ENCODE assay signal across 18 cellular contexts in the genomic region with DNA sequence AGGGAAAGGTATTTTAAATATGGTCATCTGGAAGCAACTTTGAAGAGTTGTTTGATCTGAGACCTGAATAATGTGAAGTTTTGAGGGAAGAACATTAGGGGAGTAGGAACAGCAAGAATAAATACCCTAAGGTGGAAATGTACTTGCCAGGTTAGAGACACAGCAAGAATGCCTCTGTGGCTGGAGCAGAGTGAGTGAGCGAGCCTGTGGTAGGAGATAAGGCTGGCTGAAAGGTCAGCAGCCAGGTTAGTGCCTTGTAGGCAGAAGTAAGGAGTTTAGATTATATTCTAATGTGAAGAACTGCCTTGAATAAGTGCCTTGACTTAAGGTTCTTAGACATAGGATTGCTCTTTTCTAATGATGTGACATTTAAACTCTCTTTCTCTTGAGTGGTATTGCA. TPM values are rescaled to one million over a fixed set of nuclear protein-coding genes. Genes with fewer than 3 reads are reported as not detected.
DNase-seq lines count a peak whose midpoint lies in the region; ATAC-seq, FAIRE-seq and TF ChIP-seq lines count a peak whose summit lies in the region.
"Had no signal": no experiment of that assay in that cellular context is flagged by ENCODE, and none has a peak within 500 bp of the region (broad histone marks: within the 10 kb centered on the region; RNA-seq: fewer than 3 reads in every experiment).

No MANE protein-coding gene starts in this region.

- H2AK9ac ChIP-seq in IMR-90 (replicated peaks; ENCODE audit: low read depth, low read length, poor library complexity): no peak overlapping the region

- no peak overlapping the region for H4K5ac ChIP-seq in IMR-90 (ENCODE audit: low read depth, low read length)

- no TSS peak for BruUV-seq in IMR-90 (replicated peaks; lab: Mats Ljungman, UMichigan)

- H2BK120ac ChIP-seq in IMR-90 (ENCODE audit: low read depth, low read length): no peak overlapping the region

- H3K4me2 ChIP-seq in IMR-90 (ENCODE audit: low read depth, low read length): no peak overlapping the region
- H3K4me2 ChIP-seq in astrocyte (ENCODE audit: low read length): no peak overlapping the region
- H3K4me2 ChIP-seq: GM23338 had no signal

- no peak overlapping the region for H2AK5ac ChIP-seq in IMR-90 (ENCODE audit: low read depth, low read length)

- DNase-seq in IMR-90: no peak
- peak; percentile 79 for DNase-seq in NCI-H226
- no peak for DNase-seq in astrocyte (ENCODE audit: low read depth)
- peak; percentile 8 for DNase-seq in small intestine
- no peak for DNase-seq in activated T-cell treated with anti-CD3 and anti-CD28 coated beads, Interleukin-2, amount 50 U/mL, for 4 hours
- no peak for DNase-seq in ovary
- DNase-seq: ACHN; BE2C; C1 segment of cervical spinal cord; CD4-positive, CD25-positive, alpha-beta regulatory T cell; CD8-positive, alpha-beta memory T cell; COR-L47; DMS 273 treated with DMSO at 0.1 percent for 48 hours; HCEC 1CT had no signal

- intact Hi-C loops in IMR-90 (cut with micrococcal nuclease): no loop called here
- intact Hi-C loops in ovary (cut with DNase I): no loop called here

- no peak overlapping the region for H2BK5ac ChIP-seq in IMR-90 (ENCODE audit: low read depth, low read length, poor library complexity, severe bottlenecking)

- no peak for TF ChIP-seq POLR2A in IMR-90 (IDR thresholded peaks at IDR 0.05; ENCODE audit: low read depth, low read length)
- no peak for TF ChIP-seq POLR2A in ovary (IDR thresholded peaks at IDR 0.05)

- no peaks in the 10 kb centered on the region for H3K27me3 Mint-ChIP-seq in astrocyte (ENCODE audit: low read depth, unreplicated experiment)
- H3K27me3 Mint-ChIP-seq in activated T-cell treated with anti-CD3 and anti-CD28 coated beads, Interleukin-2, amount 50 U/mL, for 4 hours (ENCODE audit: low read depth): peaks cover 18% of the 10 kb centered on the region
- H3K27me3 Mint-ChIP-seq: CD4-positive, CD25-positive, alpha-beta regulatory T cell had no signal

- H3K23ac ChIP-seq in IMR-90 (ENCODE audit: low read depth, low read length): 0 out of 2 replicates have a peak overlapping the region, but pooled peaks have one; percentile 16

- no peak overlapping the region for H3K27ac Mint-ChIP-seq in astrocyte (ENCODE audit: unreplicated experiment)
- H3K27ac Mint-ChIP-seq: CD4-positive, CD25-positive, alpha-beta regulatory T cell; CD8-positive, alpha-beta memory T cell; GM23338 had no signal

- H3K4me3 Mint-ChIP-seq in astrocyte (ENCODE audit: unreplicated experiment): no peak overlapping the region
- no peak overlapping the region for H3K4me3 Mint-ChIP-seq in activated T-cell treated with anti-CD3 and anti-CD28 coated beads, Interleukin-2, amount 50 U/mL, for 4 hours
- H3K4me3 Mint-ChIP-seq: CD4-positive, CD25-positive, alpha-beta regulatory T cell; CD8-positive, alpha-beta memory T cell; GM23338 had no signal

- no peak for TF ChIP-seq EP300 in ovary (IDR thresholded peaks at IDR 0.05)

- FAIRE-seq in astrocyte (lab: Jason Lieb, UNC) (peak; percentile 54), small intestine (lab: Jason Lieb, UNC) (no peak)
- FAIRE-seq: A204.1, GM12891, H54 had no signal

- H3K79me2 ChIP-seq in astrocyte (ENCODE audit: insufficient read depth, low read length): no peaks in the 10 kb centered on the region

- ATAC-seq in IMR-90 (ENCODE audit: low read depth): no peak
- no peak for ATAC-seq in activated T-cell treated with anti-CD3 and anti-CD28 coated beads, Interleukin-2, amount 50 U/mL, for 4 hours
- ATAC-seq: GM23338 had no signal

- H3K9ac ChIP-seq in IMR-90 (ENCODE audit: low read depth, low read length) (no peak overlapping the region), astrocyte (ENCODE audit: low read length) (no peak overlapping the region)

- H4K91ac ChIP-seq in IMR-90 (ENCODE audit: insufficient read depth, low read depth, low read length): no peak overlapping the region

- TF ChIP-seq CTCF in IMR-90 (conservative IDR thresholded peaks at IDR 0.05; ENCODE audit: low read depth, low read length): no peak
- TF ChIP-seq CTCF in astrocyte (IDR thresholded peaks at IDR 0.05; ENCODE audit: insufficient read depth, low read depth, low read length): no peak
- TF ChIP-seq CTCF in ovary (IDR thresholded peaks at IDR 0.05): no peak

- H3K36me3 Mint-ChIP-seq in astrocyte (ENCODE audit: low read depth, unreplicated experiment): peaks cover 16% of the 10 kb centered on the region
- peaks cover 3% of the 10 kb centered on the region for H3K36me3 Mint-ChIP-seq in activated T-cell treated with anti-CD3 and anti-CD28 coated beads, Interleukin-2, amount 50 U/mL, for 4 hours (ENCODE audit: insufficient read depth)
- H3K36me3 Mint-ChIP-seq: CD4-positive, CD25-positive, alpha-beta regulatory T cell had no signal

- H2AFZ ChIP-seq in IMR-90 (replicated peaks; ENCODE audit: low read length, poor library complexity) (no peak overlapping the region), astrocyte (ENCODE audit: low read depth, low read length) (no peak overlapping the region)
- H2AFZ ChIP-seq: GM23338 had no signal

- in situ Hi-C loops in IMR-90 (cut with MboI; ENCODE audit: low sequenced_read_pairs): no loop called here

- H4K20me1 ChIP-seq in IMR-90 (ENCODE audit: insufficient read depth, low read length) (no peaks in the 10 kb centered on the region), astrocyte (ENCODE audit: insufficient read depth, low read length) (no peaks in the 10 kb centered on the region)

- no peak overlapping the region for H3K4ac ChIP-seq in IMR-90 (ENCODE audit: low read depth, low read length)

- WGBS in IMR-90 (ENCODE audit: extremely low coverage in 2 of 2, insufficient read length in 1 of 2), 2 experiments: no CpG with 5 or more reads among the region's 1 CpG
- 48 to 84% (median 48%) methylated on average over 1 of the region's 1 CpG for WGBS in small intestine, 3 donors
- WGBS in ovary, 3 donors: 84 to 100% (median 89%) methylated on average over 1 of the region's 1 CpG

- no peak overlapping the region for H4K8ac ChIP-seq in IMR-90 (ENCODE audit: low read depth in 2 of 2, low read length in 2 of 2)

- H3K27me3 ChIP-seq in IMR-90 (ENCODE audit: control insufficient read depth, insufficient read depth, low read length) (no peaks in the 10 kb centered on the region), astrocyte (ENCODE audit: insufficient read depth, low read length) (no peaks in the 10 kb centered on the region), small intestine (ENCODE audit: control insufficient read depth in 2 of 2, insufficient read depth in 2 of 2, low read length in 2 of 2) (no peaks in the 10 kb centered on the region), ovary (no peaks in the 10 kb centered on the region)
- H3K27me3 ChIP-seq: BE2C had no signal

- H3K27ac ChIP-seq in IMR-90 (ENCODE audit: insufficient read depth, low read length): no peak overlapping the region
- H3K27ac ChIP-seq in astrocyte (ENCODE audit: low read depth, low read length): no peak overlapping the region
- H3K27ac ChIP-seq in small intestine (ENCODE audit: low read depth in 1 of 2, low read length in 1 of 2): no peak overlapping the region
- H3K27ac ChIP-seq in ovary: no peak overlapping the region

- POLR2A ChIA-PET in IMR-90 (lab: Charles Lee; ENCODE audit: unreplicated experiment): no interaction called here

- H3K9me3 ChIP-seq in IMR-90 (ENCODE audit: control insufficient read depth, insufficient read depth, low read length): peaks cover 13% of the 10 kb centered on the region
- peaks cover 9% of the 10 kb centered on the region for H3K9me3 ChIP-seq in astrocyte (ENCODE audit: insufficient read depth, low read depth, low read length)
- peaks cover 1% of the 10 kb centered on the region for H3K9me3 ChIP-seq in small intestine (ENCODE audit: control insufficient read depth, low read depth)
- H3K9me3 ChIP-seq in ovary: no peaks in the 10 kb centered on the region
- H3K9me3 ChIP-seq: BE2C had no signal

- H3K4me1 ChIP-seq in IMR-90 (ENCODE audit: control insufficient read depth, insufficient read depth, low read length) (peaks cover 6% of the 10 kb centered on the region), astrocyte (ENCODE audit: insufficient read depth, low read length) (peaks cover 3% of the 10 kb centered on the region), small intestine (ENCODE audit: control insufficient read depth in 2 of 2, insufficient read depth in 1 of 2, low read depth in 1 of 2, low read length in 1 of 2) (no peaks in the 10 kb centered on the region), ovary (ENCODE audit: insufficient read depth) (no peaks in the 10 kb centered on the region)
- H3K4me1 ChIP-seq: BE2C had no signal

- H3K9me3 Mint-ChIP-seq in astrocyte (ENCODE audit: unreplicated experiment): peaks cover 9% of the 10 kb centered on the region
- H3K9me3 Mint-ChIP-seq in activated T-cell treated with anti-CD3 and anti-CD28 coated beads, Interleukin-2, amount 50 U/mL, for 4 hours: peaks cover 23% of the 10 kb centered on the region
- H3K9me3 Mint-ChIP-seq: GM23338 had no signal

- CTCF ChIA-PET in IMR-90 (lab: Yijun Ruan, JAX): interaction anchor here (1.5 kb wide), 1 partner anchor 9 kb away, joined by 3 read pairs; no protein-coding TSS in a partner anchor

- H3K36me3 ChIP-seq in IMR-90 (ENCODE audit: control insufficient read depth, insufficient read depth, low read length): peaks cover 5% of the 10 kb centered on the region
- peaks cover 8% of the 10 kb centered on the region for H3K36me3 ChIP-seq in astrocyte (ENCODE audit: insufficient read depth, low read length)
- no peaks in the 10 kb centered on the region for H3K36me3 ChIP-seq in small intestine (ENCODE audit: control insufficient read depth in 2 of 2, insufficient read depth in 2 of 2, low read length in 2 of 2)
- no peaks in the 10 kb centered on the region for H3K36me3 ChIP-seq in ovary

- no peak overlapping the region for H2BK20ac ChIP-seq in IMR-90 (ENCODE audit: low read depth, low read length)

- H3K14ac ChIP-seq in IMR-90 (replicated peaks; ENCODE audit: low read depth, low read length): no peak overlapping the region

- no peak overlapping the region for H3K4me3 ChIP-seq in IMR-90 (ENCODE audit: insufficient read depth, low read depth, low read length)
- H3K4me3 ChIP-seq in astrocyte (ENCODE audit: insufficient read depth, low read depth, low read length): no peak overlapping the region
- H3K4me3 ChIP-seq in small intestine (ENCODE audit: low read depth in 1 of 2, low read length in 2 of 2): no peak overlapping the region
- no peak overlapping the region for H3K4me3 ChIP-seq in ovary
- H3K4me3 ChIP-seq: GM23338 had no signal

- H3K18ac ChIP-seq in IMR-90 (ENCODE audit: low read depth, low read length): no peak overlapping the region; the same call in 1 of the 2 replicates

- H3K56ac ChIP-seq in IMR-90 (ENCODE audit: extremely low read depth, insufficient read depth, low read length): no peak overlapping the region

- TF ChIP-seq RAD21 in IMR-90 (IDR thresholded peaks at IDR 0.05; ENCODE audit: low read length): no peak

- H2BK15ac ChIP-seq in IMR-90 (ENCODE audit: low read depth, low read length): no peak overlapping the region

- H3K9me1 ChIP-seq in IMR-90 (ENCODE audit: insufficient read depth, low read length): no peaks in the 10 kb centered on the region

- dilution Hi-C loops in IMR-90 (cut with HindIII; ENCODE audit: low sequenced_read_pairs, unreplicated experiment): no loop called here

- H3K79me1 ChIP-seq in IMR-90 (ENCODE audit: low read depth in 1 of 2, low read length in 2 of 2): no peaks in the 10 kb centered on the region

- peaks cover 7% of the 10 kb centered on the region for H3K4me1 Mint-ChIP-seq in astrocyte (ENCODE audit: low read depth, unreplicated experiment)
- H3K4me1 Mint-ChIP-seq in activated T-cell treated with anti-CD3 and anti-CD28 coated beads, Interleukin-2, amount 50 U/mL, for 4 hours (ENCODE audit: low read depth): no peaks in the 10 kb centered on the region
- H3K4me1 Mint-ChIP-seq: CD4-positive, CD25-positive, alpha-beta regulatory T cell; CD8-positive, alpha-beta memory T cell had no signal

RNA-seq across cellular contexts. Expression of a gene that starts 18.3 kb away (rescaled TPM):
- total RNA-seq in IMR-90 (2012; rRNA removed) (16.8 and 19.2 TPM in 2 replicates), astrocyte (4.7 and 6.8 TPM in 2 replicates), ovary (10 to 100 TPM; 13.0 to 34.6 (median 16.4) TPM)
- polyA plus RNA-seq in IMR-90 (2012; rRNA removed) (7.2 and 8.6 TPM in 2 replicates), small intestine (1 to 10 TPM in 1 of 3 donors, under 1 TPM in 2; 0.81 to 2.0 (median 0.89) TPM), ovary (10 to 100 TPM; 11.9 to 14.2 TPM)
- polyA plus RNA-seq in IMR-90 (2012; cell fraction: cytosol; rRNA removed): 3.8 TPM in 2 replicates
- polyA plus RNA-seq in IMR-90 (2012; cell fraction: nucleus; rRNA removed; ENCODE audit: low replicate concordance): 5.3 and 21.3 TPM in 2 replicates
- not detected for total RNA-seq in activated T-cell treated with anti-CD3 and anti-CD28 coated beads, Interleukin-2, amount 50 U/mL, for 4 hours
- total RNA-seq: CD4-positive, CD25-positive, alpha-beta regulatory T cell had no signal
- polyA plus RNA-seq: CD8-positive, alpha-beta memory T cell had no signal

RNA-seq across cellular contexts. Expression of a gene that starts 18.7 kb away (rescaled TPM):
- 2.3 and 3.6 TPM in 2 replicates for total RNA-seq in IMR-90 (2012; rRNA removed)
- 2.8 and 3.0 TPM in 2 replicates for polyA plus RNA-seq in IMR-90 (2012; rRNA removed)
- polyA plus RNA-seq in IMR-90 (2012; cell fraction: cytosol; rRNA removed): 1.6 and 1.8 TPM in 2 replicates
- polyA plus RNA-seq in IMR-90 (2012; cell fraction: nucleus; rRNA removed; ENCODE audit: low replicate concordance): 0.86 and 1.4 TPM in 2 replicates
- 1.6 TPM in 2 replicates for total RNA-seq in astrocyte
- 1 to 10 TPM in 2 of 3 donors, under 1 TPM in 1; 0.89 to 2.4 (median 1.1) TPM for polyA plus RNA-seq in small intestine
- not detected for total RNA-seq in activated T-cell treated with anti-CD3 and anti-CD28 coated beads, Interleukin-2, amount 50 U/mL, for 4 hours
- 1 to 10 TPM; 2.6 to 5.0 (median 4.0) TPM for total RNA-seq in ovary
- polyA plus RNA-seq in ovary: 1 to 10 TPM; 2.9 to 3.7 TPM
- total RNA-seq: CD4-positive, CD25-positive, alpha-beta regulatory T cell had no signal
- polyA plus RNA-seq: CD4-positive, CD25-positive, alpha-beta regulatory T cell; CD8-positive, alpha-beta memory T cell had no signal

RNA-seq across cellular contexts. Expression of a gene that starts 57.0 kb away (rescaled TPM):
- total RNA-seq in IMR-90 (2012; rRNA removed) (36.4 and 78.3 TPM in 2 replicates), astrocyte (61.5 and 75.2 TPM in 2 replicates), ovary (10 to 100 TPM; 13.4 to 51.5 (median 31.9) TPM)
- polyA plus RNA-seq in IMR-90 (2012; rRNA removed) (135 and 146 TPM in 2 replicates), small intestine (1 to 10 TPM in 2 of 3 donors, not detected in 1; 3.0 to 7.1 TPM), ovary (10 to 100 TPM; 23.6 to 61.7 TPM)
- 160 and 262 TPM in 2 replicates for polyA plus RNA-seq in IMR-90 (2012; cell fraction: cytosol; rRNA removed)
- 56.0 and 108 TPM in 2 replicates for polyA plus RNA-seq in IMR-90 (2012; cell fraction: nucleus; rRNA removed; ENCODE audit: low replicate concordance)
- under 1 TPM; 0.05 to 0.61 (median 0.19) TPM for total RNA-seq in activated T-cell treated with anti-CD3 and anti-CD28 coated beads, Interleukin-2, amount 50 U/mL, for 4 hours
- total RNA-seq: CD4-positive, CD25-positive, alpha-beta regulatory T cell had no signal
- polyA plus RNA-seq: CD4-positive, CD25-positive, alpha-beta regulatory T cell had no signal

Comparison
In these comparisons a context has a peak if more than half of its experiments do, and no peak if none do; other contexts are left out.
1. DNase-seq: peak in NCI-H226 (single experiment) and small intestine (single experiment); none in IMR-90 (single experiment), astrocyte (single experiment), activated T-cell treated with anti-CD3 and anti-CD28 coated beads, Interleukin-2, amount 50 U/mL, for 4 hours (single experiment) and ovary (0 of 5).
2. RNA of a gene that starts 57.0 kb away (total RNA-seq): 61.5 to 75.2 TPM in astrocyte, 36.4 to 78.3 TPM in IMR-90 and 13.4 to 51.5 TPM in ovary; 0.05 to 0.61 TPM in activated T-cell treated with anti-CD3 and anti-CD28 coated beads, Interleukin-2, amount 50 U/mL, for 4 hours; every median in the first group is over 4 times any median in the second.